ENCODE assay signal across 1 cellular context in the genomic region with DNA sequence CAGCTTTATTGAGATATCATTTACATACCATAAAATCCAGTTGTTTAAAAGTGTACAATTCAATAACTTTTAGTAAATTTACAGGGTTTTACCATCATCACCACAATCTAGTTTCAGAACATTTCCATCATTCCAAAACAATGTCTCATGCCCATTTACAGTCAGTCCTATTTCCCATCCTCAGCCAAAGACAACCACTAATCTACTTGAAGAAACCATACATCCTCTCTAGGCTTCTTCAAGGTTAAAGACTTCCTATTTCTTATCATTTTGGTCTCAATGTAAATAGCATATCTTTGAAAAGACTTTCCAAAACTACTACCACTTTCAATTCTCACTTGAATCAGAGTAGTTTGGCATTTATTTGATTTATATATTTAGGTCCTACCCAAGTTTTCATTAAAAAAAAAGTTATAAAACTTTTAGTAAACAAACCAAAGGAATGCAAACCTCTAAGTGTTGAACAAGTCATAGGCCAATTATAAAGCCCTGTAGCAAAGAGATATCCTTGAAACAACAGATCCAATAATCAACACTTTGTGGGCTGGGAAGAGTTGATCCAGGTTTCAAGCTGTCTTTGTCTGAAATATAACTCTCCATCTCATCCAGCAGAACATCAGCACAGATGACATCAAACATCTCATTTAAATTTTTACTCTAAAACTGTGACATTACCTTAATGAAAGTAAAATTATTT.
TF ChIP-seq lines count a peak whose summit lies in the region.

No MANE protein-coding gene starts in this region.

TF ChIP-seq in IMR-90, 13 proteins besides CTCF, POLR2A, EP300 and RAD21 (continued from another document):
- TF ChIP-seq, protein P1, sequence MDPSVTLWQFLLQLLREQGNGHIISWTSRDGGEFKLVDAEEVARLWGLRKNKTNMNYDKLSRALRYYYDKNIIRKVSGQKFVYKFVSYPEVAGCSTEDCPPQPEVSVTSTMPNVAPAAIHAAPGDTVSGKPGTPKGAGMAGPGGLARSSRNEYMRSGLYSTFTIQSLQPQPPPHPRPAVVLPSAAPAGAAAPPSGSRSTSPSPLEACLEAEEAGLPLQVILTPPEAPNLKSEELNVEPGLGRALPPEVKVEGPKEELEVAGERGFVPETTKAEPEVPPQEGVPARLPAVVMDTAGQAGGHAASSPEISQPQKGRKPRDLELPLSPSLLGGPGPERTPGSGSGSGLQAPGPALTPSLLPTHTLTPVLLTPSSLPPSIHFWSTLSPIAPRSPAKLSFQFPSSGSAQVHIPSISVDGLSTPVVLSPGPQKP (IDR thresholded peaks at IDR 0.05; ENCODE audit: borderline replicate concordance, low read depth, low read length) = no peak
